Comparison of ENCODE assay signal across 27 cellular contexts in the genomic region with DNA sequence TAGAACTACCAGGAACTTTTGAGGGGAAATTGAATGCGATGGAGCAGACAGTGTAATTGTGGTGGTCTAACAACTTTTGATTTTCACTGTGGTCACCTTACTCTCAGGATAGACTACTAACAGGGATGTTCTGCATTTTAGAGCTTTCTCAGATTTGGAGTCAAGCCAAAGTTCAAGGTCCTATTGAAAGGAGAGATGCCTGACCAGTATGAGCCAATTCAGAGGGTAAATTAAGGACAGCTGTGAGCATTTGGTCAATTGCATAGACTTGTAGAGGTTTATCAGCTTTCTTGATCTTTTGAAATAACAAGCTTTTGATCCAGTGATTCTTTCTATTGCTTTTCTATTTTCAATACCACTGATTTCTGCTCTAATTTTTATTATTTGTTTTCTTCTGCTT.
"Had no signal": no experiment of that assay in that cellular context is flagged by ENCODE, and none has a peak within 500 bp of the region (broad histone marks: within the 10 kb centered on the region; RNA-seq: fewer than 3 reads in every experiment).

No MANE protein-coding gene starts in this region.

- H3K9ac ChIP-seq: KMS-11 had no signal

- H3K36me3 ChIP-seq: adrenal gland, breast epithelium had no signal

- H3K27ac ChIP-seq: adrenal gland, body of pancreas, breast epithelium, KMS-11, PC-9, RWPE1 had no signal

- H3K4me2 ChIP-seq: KMS-11, PC-9 had no signal

- H3K4me3 ChIP-seq: adrenal gland, body of pancreas, breast epithelium, PC-9 had no signal

- FAIRE-seq: astrocyte, RCC 7860, TTC549 had no signal

- H3K9me3 ChIP-seq: adrenal gland had no signal

- H2AFZ ChIP-seq: PC-9 had no signal

- ATAC-seq: activated CD4-positive, alpha-beta T cell treated with anti-CD3 and anti-CD28 coated beads for 36 hours; activated CD4-positive, CD25-positive, alpha-beta regulatory T cell treated with anti-CD3 and anti-CD28 coated beads, Interleukin-2, amount 50 U/mL, for 24 hours; activated CD8-positive, alpha-beta T cell treated with anti-CD3 and anti-CD28 coated beads, Interleukin-2, amount 10 ng/mL, durations not matched to agents 7 days and 5 days; activated naive CD4-positive, alpha-beta T cell treated with anti-CD3 and anti-CD28 coated beads, Interleukin-2, amount 50 U/mL, for 72 hours; body of pancreas; Right ventricle myocardium inferior had no signal

- DNase-seq: activated CD4-positive, alpha-beta T cell treated with anti-CD3 and anti-CD28 coated beads for 36 hours; activated CD4-positive, alpha-beta T cell treated with anti-CD3 and anti-CD28 coated beads, Interleukin-2, amount 10 ng/mL, durations not matched to agents 7 days and 5 days; activated CD4-positive, alpha-beta T cell treated with anti-CD3 and anti-CD28 coated beads, Interleukin-2, amount 50 U/mL, for 48 hours; activated CD8-positive, alpha-beta T cell treated with anti-CD3 and anti-CD28 coated beads, Interleukin-2, amount 10 ng/mL, durations not matched to agents 7 days and 5 days; activated gamma-delta T cell; activated naive CD4-positive, alpha-beta T cell treated with anti-CD3 and anti-CD28 coated beads for 36 hours; activated T-cell treated with anti-CD3 and anti-CD28 coated beads, Interleukin-2, amount 50 U/mL, for 24 hours; adrenal gland; body of pancreas; MM.1S; MV-4-11; NCI-H1092; NCI-H1436 treated with DMSO at 0.1 percent for 48 hours; NCI-H1694 treated with DMSO at 0.1 percent for 48 hours; NCI-H2029; NCI-H345; NCI-H524 treated with DMSO at 0.1 percent for 48 hours; PC-9 had no signal

- H3K4me1 ChIP-seq: adrenal gland, body of pancreas, breast epithelium had no signal

- H3K27me3 ChIP-seq: adrenal gland, body of pancreas, breast epithelium had no signal
